8 cellular contexts compared by ENCODE assay signal in the genomic region with DNA sequence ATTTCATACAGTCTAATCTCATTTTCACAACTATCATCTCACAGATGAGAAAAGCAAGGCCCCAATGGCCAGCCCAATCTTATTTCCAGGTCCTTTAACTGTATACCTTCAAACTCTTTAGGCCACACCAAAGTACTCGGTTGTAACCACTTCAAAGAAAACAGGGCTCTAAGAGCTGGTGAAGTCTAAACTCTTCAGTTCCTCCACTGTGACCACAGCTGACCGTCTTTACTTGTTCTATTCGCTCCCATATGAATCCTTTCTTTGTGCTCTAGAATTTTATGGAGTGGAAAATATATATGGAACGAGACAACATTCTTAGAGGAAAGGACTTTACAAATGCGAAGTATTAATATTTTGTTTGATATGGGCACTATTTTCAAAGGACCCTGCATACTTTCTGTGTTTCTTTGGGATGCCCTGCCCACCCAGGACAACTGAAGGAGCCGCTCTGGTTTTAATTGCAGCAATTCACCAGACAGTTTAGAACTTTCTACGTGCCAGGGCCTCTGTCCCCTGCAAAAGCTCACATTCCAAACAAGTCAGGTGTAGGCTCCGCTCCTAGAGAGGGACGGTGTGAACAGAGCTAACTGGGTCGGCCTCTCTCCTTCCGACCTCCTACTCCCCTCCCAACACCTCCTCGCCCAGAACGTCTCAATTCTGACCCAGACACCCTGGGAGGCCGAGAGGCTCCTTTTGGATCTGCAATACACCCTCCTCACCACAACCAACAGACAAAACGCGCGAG. TPM values are rescaled to one million over a fixed set of nuclear protein-coding genes. Genes with fewer than 3 reads are reported as not detected.
DNase-seq lines count a peak whose midpoint lies in the region; ATAC-seq, FAIRE-seq and TF ChIP-seq lines count a peak whose summit lies in the region.

No MANE protein-coding gene starts in this region.

- in situ Hi-C loops in G401 (cut with HindIII; ENCODE audit: low sequenced_read_pairs) = no loop called here

- peak overlapping the region; percentile 83 for H3K9ac ChIP-seq in keratinocyte (ENCODE audit: control insufficient read depth, extremely low read depth, insufficient read depth, low read length)

- peaks cover 66% of the 10 kb centered on the region for H3K4me1 ChIP-seq in keratinocyte (ENCODE audit: control insufficient read depth, extremely low read depth, insufficient read depth, low read length)

- no peaks in the 10 kb centered on the region for H4K20me1 ChIP-seq in keratinocyte (ENCODE audit: control insufficient read depth, extremely low read depth, insufficient read depth, low read length)

- DNase-seq in G401 (ENCODE audit: low spot score) = peak; percentile 52
- no peak for DNase-seq in keratinocyte (ENCODE audit: low read depth, low spot score)
- DNase-seq in medulla oblongata (ENCODE audit: extremely low spot score) = no peak
- DNase-seq in stimulated activated CD4-positive, alpha-beta T cell treated with anti-CD3 and anti-CD28 coated beads, Interleukin-4, amount 100 ng/mL, for 1 hour = no peak
- no peak for DNase-seq in NCI-H2081 (lab: John Stamatoyannopoulos, UW)

- no peak for FAIRE-seq in keratinocyte (lab: Jason Lieb, UNC)

- peak; percentile 40 for ATAC-seq in HG03354 (IDR thresholded peaks at IDR 0.05; ENCODE audit: poor library complexity, severe bottlenecking, unreplicated experiment)

- H3K36me3 ChIP-seq in keratinocyte (ENCODE audit: control insufficient read depth in 2 of 2, extremely low read depth in 1 of 2, insufficient read depth in 2 of 2, low read length in 2 of 2) = no peaks in the 10 kb centered on the region

- no peaks in the 10 kb centered on the region for H3K79me2 ChIP-seq in keratinocyte (ENCODE audit: control insufficient read depth, insufficient read depth, low read length)

- dilution Hi-C loops in keratinocyte (cut with MboI; ENCODE audit: extremely low pct_ligation_motif_present, low sequenced_read_pairs) = no loop called here

- no peaks in the 10 kb centered on the region for H3K9me1 ChIP-seq in keratinocyte (ENCODE audit: control insufficient read depth, extremely low read depth, insufficient read depth, low read length)

- H3K4me2 ChIP-seq in keratinocyte (ENCODE audit: control insufficient read depth, extremely low read depth, insufficient read depth, low read depth, low read length) = peak overlapping the region; percentile 90

- H3K27ac ChIP-seq in angular gyrus (ENCODE audit: low read depth, low read length) (peak overlapping the region; percentile 90), keratinocyte (ENCODE audit: control insufficient read depth, insufficient read depth, low read length) (peak overlapping the region; percentile 65), temporal lobe (ENCODE audit: low read depth, low read length) (peak overlapping the region; percentile 87)

- H3K4me3 ChIP-seq in keratinocyte (ENCODE audit: control insufficient read depth in 2 of 3, extremely low read depth in 1 of 3, insufficient read depth in 2 of 3, low read depth in 1 of 3, low read length in 3 of 3) = peak overlapping the region; percentile 64 to 77 (median 66)

- peak; percentile 13 to 30 (median 28) for TF ChIP-seq CTCF in keratinocyte (optimal IDR thresholded peaks at IDR 0.05 in 1 of 3, IDR thresholded peaks at IDR 0.05 in 1 of 3, conservative IDR thresholded peaks at IDR 0.05 in 1 of 3; ENCODE audit: extremely low read depth in 1 of 3, insufficient read depth in 2 of 3, low read length in 3 of 3)

- no peaks in the 10 kb centered on the region for H3K27me3 ChIP-seq in keratinocyte (ENCODE audit: control insufficient read depth, extremely low read depth, insufficient read depth, low read length)

- peak overlapping the region; percentile 32 for H2AFZ ChIP-seq in keratinocyte (ENCODE audit: control insufficient read depth, low read length)

- H3K9me3 ChIP-seq in keratinocyte (ENCODE audit: control insufficient read depth, low read depth, low read length) = no peaks in the 10 kb centered on the region

RNA-seq across cellular contexts. Expression of a gene that starts 15.7 kb away (rescaled TPM):
- 30.5 and 37.9 TPM in 2 replicates for total RNA-seq in G401 (2014; rRNA removed; shearing (Covaris generic))
- polyA plus RNA-seq in keratinocyte = 18.1 to 22.5 TPM (median 20.0 TPM) in 3 replicates
- 27.9 TPM for polyA plus RNA-seq in keratinocyte (2011; ENCODE audit: low read depth)
- 8.6 and 9.8 TPM in 2 replicates for polyA plus RNA-seq in keratinocyte (2011; cell fraction: cytosol; rRNA removed)
- polyA plus RNA-seq in keratinocyte (2011; cell fraction: nucleus; rRNA removed) = 32.8 and 33.5 TPM in 2 replicates
- 23.4 and 50.4 TPM in 2 replicates for polyA plus RNA-seq in keratinocyte (2012; ENCODE audit: low replicate concordance)
- polyA minus RNA-seq in keratinocyte = 11.6 to 12.8 TPM (median 12.6 TPM) in 3 replicates
- 27.2 TPM for polyA minus RNA-seq in keratinocyte (2011; cell fraction: cytosol; rRNA and poly(A)+ RNA removed)
- polyA minus RNA-seq in keratinocyte (2011; cell fraction: nucleus; rRNA and poly(A)+ RNA removed) = 23.8 and 28.0 TPM in 2 replicates
- 17.2 TPM for total RNA-seq in temporal lobe
